ENCODE assay signal across 8 cellular contexts in the genomic region with DNA sequence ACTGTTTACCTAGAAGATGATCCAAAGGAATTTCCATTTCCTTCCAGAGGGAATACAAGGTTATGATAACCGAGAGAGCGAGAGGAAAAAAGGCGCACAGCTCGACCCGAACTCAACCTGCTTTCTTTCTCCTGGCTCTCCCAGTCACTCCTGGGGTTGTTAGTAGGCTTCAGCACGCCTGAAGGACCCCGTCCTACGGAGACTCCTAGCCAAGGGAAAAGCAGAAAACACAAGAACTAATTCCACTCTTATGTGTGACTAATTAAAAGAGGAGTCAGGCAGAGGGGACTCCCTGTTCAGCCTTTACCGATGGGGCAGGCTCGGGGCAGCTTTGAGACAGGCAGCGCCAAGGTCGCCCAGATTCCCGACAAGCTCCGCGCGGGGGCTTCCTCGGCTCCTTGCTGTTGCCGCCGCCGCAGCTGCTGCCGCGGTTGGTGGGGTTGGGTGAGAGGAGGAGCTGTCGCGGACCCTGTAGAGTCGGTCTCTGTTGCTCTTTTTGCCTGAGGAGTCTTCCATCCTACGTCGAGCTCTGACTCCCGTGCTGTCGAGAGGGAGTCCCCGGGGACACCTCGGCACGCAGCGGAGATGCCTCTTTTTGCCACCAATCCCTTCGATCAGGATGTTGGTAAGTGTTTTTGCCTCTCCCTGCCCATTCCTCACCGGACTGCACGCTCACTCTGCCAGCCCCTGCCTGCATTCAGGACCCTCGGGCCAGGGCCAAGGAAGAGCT. TPM values are rescaled to one million over a fixed set of nuclear protein-coding genes. Genes with fewer than 3 reads are reported as not detected.
DNase-seq lines count a peak whose midpoint lies in the region; ATAC-seq and TF ChIP-seq lines count a peak whose summit lies in the region.

A gene (plus strand): TSS at position 397 of the 730 bp plus-strand sequence. CDS start 189 bp downstream, at position 586.

- 1% methylated on average over 26 of the region's 37 CpGs for WGBS in SK-N-SH (ENCODE audit: low lambda C conversion rate)
- WGBS in suprapubic skin, result 0% methylated on average over 35 of the region's 37 CpGs

- H3K79me2 ChIP-seq in SK-N-SH (ENCODE audit: insufficient read depth), result peaks cover 75% of the 10 kb centered on the region

- H3K27me3 ChIP-seq in SK-N-SH (ENCODE audit: insufficient read depth) (no peaks in the 10 kb centered on the region), suprapubic skin (no peaks in the 10 kb centered on the region)

- peak within 1 kb of the TSS; percentile 92 for H3K9ac ChIP-seq in SK-N-SH

- peaks cover 6% of the 10 kb centered on the region; the same call in 1 of the 2 replicates for H3K9me3 ChIP-seq in SK-N-SH
- H3K9me3 ChIP-seq in suprapubic skin, result no peaks in the 10 kb centered on the region

- peak within 1 kb of the TSS; percentile 88 for H2AFZ ChIP-seq in SK-N-SH (ENCODE audit: low read depth)

- H3F3A ChIP-seq in SK-N-SH (replicated peaks; ENCODE audit: insufficient read depth), result peaks cover 7% of the 10 kb centered on the region

- no peak for TF ChIP-seq CTCF in GM10248 (IDR thresholded peaks at IDR 0.05; ENCODE audit: control extremely low read depth, extremely low read depth, low read depth, missing control alignments)
- TF ChIP-seq CTCF in SK-N-SH (IDR thresholded peaks at IDR 0.05), result no peak
- no peak for TF ChIP-seq CTCF in suprapubic skin (IDR thresholded peaks at IDR 0.05)

- CTCF ChIA-PET in GM10248 (lab: Yijun Ruan, JAX) (interaction anchor here (0.6 to 4.1 kb wide), 18 partner anchors 10 to 101 kb away, joined by 3 to 18 read pairs (median 3); no protein-coding TSS in a partner anchor), SK-N-SH (lab: Yijun Ruan, JAX) (interaction anchor here (0.8 to 1.2 kb wide), 2 partner anchors 28 to 93 kb away, joined by 3 to 7 read pairs; no protein-coding TSS in a partner anchor)

- peak within 1 kb of the TSS; percentile 85 for H3K4me2 ChIP-seq in SK-N-SH

- H3K4me1 ChIP-seq in SK-N-SH (ENCODE audit: control insufficient read depth in 1 of 2, insufficient read depth in 2 of 2, low read depth in 1 of 2, low read length in 1 of 2) (peaks cover 12 to 14% of the 10 kb centered on the region in 2 experiments; a peak in 3 of 4 replicates), suprapubic skin (peaks cover 41% of the 10 kb centered on the region)

- peak in 1 of 2 donors; percentile 18 for TF ChIP-seq POLR2A in suprapubic skin (IDR thresholded peaks at IDR 0.05)

- H3K4me3 ChIP-seq in SK-N-SH (ENCODE audit: low read depth in 2 of 2, low read length in 1 of 2) (peak within 1 kb of the TSS; percentile 83 to 94), suprapubic skin (peak within 1 kb of the TSS; percentile 92)

- peak; percentile 78 for ATAC-seq in HG02610 (IDR thresholded peaks at IDR 0.05; ENCODE audit: unreplicated experiment)

- H4K20me1 ChIP-seq in SK-N-SH (ENCODE audit: insufficient read depth), result no peaks in the 10 kb centered on the region

- H3K9me2 ChIP-seq in SK-N-SH, result no peaks in the 10 kb centered on the region

- H3K36me3 ChIP-seq in SK-N-SH (replicated peaks in 1 of 2; ENCODE audit: control insufficient read depth in 1 of 2, insufficient read depth in 2 of 2, low read length in 1 of 2) (peaks cover 0 to 11% of the 10 kb centered on the region in 2 experiments), suprapubic skin (no peaks in the 10 kb centered on the region)

- TF ChIP-seq EP300 in SK-N-SH (IDR thresholded peaks at IDR 0.05; ENCODE audit: borderline replicate concordance in 1 of 2, low read depth in 1 of 2, low read length in 1 of 2) (no peak; a peak in 1 of 4 replicates), suprapubic skin (IDR thresholded peaks at IDR 0.05) (no peak)

- POLR2A ChIA-PET in GM10248 (lab: Yijun Ruan, JAX), result interaction anchor here (0.6 to 1.5 kb wide), 5 partner anchors 10 to 93 kb away, joined by 3 to 4 read pairs (median 3); no protein-coding TSS in a partner anchor
- POLR2A ChIA-PET in SK-N-SH (lab: Yijun Ruan, JAX), result interaction anchor here (0.6 to 2.3 kb wide), 5 partner anchors 27 to 1745 kb away, joined by 3 to 32 read pairs (median 3); a partner anchor contains a TSS

- peak within 1 kb of the TSS; percentile 94 to 99 for H3K27ac ChIP-seq in SK-N-SH (ENCODE audit: low read depth in 2 of 2, low read length in 1 of 2)
- peak within 1 kb of the TSS; percentile 99 for H3K27ac ChIP-seq in suprapubic skin

- no peak for TF ChIP-seq RAD21 in SK-N-SH (IDR thresholded peaks at IDR 0.05; ENCODE audit: low read length)

- DNase-seq in GM10248 (ENCODE audit: extremely low spot score), result peak; percentile 89
- DNase-seq in NCI-H1092 (lab: John Stamatoyannopoulos, UW), result peak; percentile 86
- peak; percentile 88 for DNase-seq in SK-N-SH
- peak; percentile 92 for DNase-seq in activated naive CD4-positive, alpha-beta T cell treated with anti-CD3 and anti-CD28 coated beads, Interleukin-2, amount 50 U/mL, for 16 hours
- peak; percentile 86 for DNase-seq in globus pallidus (ENCODE audit: low spot score)
- DNase-seq in occipital lobe (lab: John Stamatoyannopoulos, UW), result peak; percentile 82
- DNase-seq in suprapubic skin (ENCODE audit: low spot score in 2 of 2), result peak; percentile 93 to 94

TF ChIP-seq in SK-N-SH, 30 proteins besides CTCF, POLR2A, EP300 and RAD21:
- TF ChIP-seq, protein P1, sequence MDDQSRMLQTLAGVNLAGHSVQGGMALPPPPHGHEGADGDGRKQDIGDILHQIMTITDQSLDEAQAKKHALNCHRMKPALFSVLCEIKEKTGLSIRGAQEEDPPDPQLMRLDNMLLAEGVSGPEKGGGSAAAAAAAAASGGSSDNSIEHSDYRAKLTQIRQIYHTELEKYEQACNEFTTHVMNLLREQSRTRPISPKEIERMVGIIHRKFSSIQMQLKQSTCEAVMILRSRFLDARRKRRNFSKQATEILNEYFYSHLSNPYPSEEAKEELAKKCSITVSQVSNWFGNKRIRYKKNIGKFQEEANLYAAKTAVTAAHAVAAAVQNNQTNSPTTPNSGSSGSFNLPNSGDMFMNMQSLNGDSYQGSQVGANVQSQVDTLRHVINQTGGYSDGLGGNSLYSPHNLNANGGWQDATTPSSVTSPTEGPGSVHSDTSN (IDR thresholded peaks at IDR 0.05), result no peak
- TF ChIP-seq SIN3A (IDR thresholded peaks at IDR 0.05; ENCODE audit: borderline replicate concordance, low read depth, low read length) (0 out of 2 replicates have a peak, but pooled peaks have one; percentile 39), RXRA (IDR thresholded peaks at IDR 0.05; ENCODE audit: borderline replicate concordance, low read depth) (no peak), NFIC (IDR thresholded peaks at IDR 0.05; ENCODE audit: borderline replicate concordance) (peak; percentile 58; the same call in 1 of the 2 replicates), POLR2AphosphoS5 (IDR thresholded peaks at IDR 0.05; ENCODE audit: low read depth, low read length) (peak; percentile 92), SMC3 (IDR thresholded peaks at IDR 0.05; ENCODE audit: low read depth, low read length) (no peak), GABPA (IDR thresholded peaks at IDR 0.05; ENCODE audit: low read depth) (no peak), MXI1 (IDR thresholded peaks at IDR 0.05; ENCODE audit: low read depth, low read length) (peak; percentile 37), TAF1 (IDR thresholded peaks at IDR 0.05; ENCODE audit: borderline replicate concordance, low read depth, low read length) (peak; percentile 65), YY1 (IDR thresholded peaks at IDR 0.05; ENCODE audit: low read depth) (peak; percentile 42; the same call in 1 of the 2 replicates)
- TF ChIP-seq, protein P2, sequence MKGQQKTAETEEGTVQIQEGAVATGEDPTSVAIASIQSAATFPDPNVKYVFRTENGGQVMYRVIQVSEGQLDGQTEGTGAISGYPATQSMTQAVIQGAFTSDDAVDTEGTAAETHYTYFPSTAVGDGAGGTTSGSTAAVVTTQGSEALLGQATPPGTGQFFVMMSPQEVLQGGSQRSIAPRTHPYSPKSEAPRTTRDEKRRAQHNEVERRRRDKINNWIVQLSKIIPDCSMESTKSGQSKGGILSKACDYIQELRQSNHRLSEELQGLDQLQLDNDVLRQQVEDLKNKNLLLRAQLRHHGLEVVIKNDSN (IDR thresholded peaks at IDR 0.05; ENCODE audit: borderline replicate concordance, low read depth), result no peak

RNA-seq across cellular contexts. Expression of the gene that starts here (rescaled TPM):
- polyA plus RNA-seq in SK-N-SH (2012; rRNA removed), result 19.1 and 23.9 TPM in 2 replicates
- polyA plus RNA-seq in SK-N-SH (2012; cell fraction: cytosol; rRNA removed), result 19.9 and 21.8 TPM in 2 replicates
- 16.4 and 22.2 TPM in 2 replicates for polyA plus RNA-seq in SK-N-SH (2012; cell fraction: nucleus; rRNA removed)
- total RNA-seq in occipital lobe (34.8 TPM), suprapubic skin (10 to 100 TPM; 19.4 to 28.6 (median 22.8) TPM)

Comparison
In these comparisons a context has a peak if more than half of its experiments do, and no peak if none do; other contexts are left out.
1. Peak in every context shown above with its lines: DNase-seq, ATAC-seq, H3K4me3 ChIP-seq and H3K27ac ChIP-seq.